9 cellular contexts compared by ENCODE assay signal in the genomic region with DNA sequence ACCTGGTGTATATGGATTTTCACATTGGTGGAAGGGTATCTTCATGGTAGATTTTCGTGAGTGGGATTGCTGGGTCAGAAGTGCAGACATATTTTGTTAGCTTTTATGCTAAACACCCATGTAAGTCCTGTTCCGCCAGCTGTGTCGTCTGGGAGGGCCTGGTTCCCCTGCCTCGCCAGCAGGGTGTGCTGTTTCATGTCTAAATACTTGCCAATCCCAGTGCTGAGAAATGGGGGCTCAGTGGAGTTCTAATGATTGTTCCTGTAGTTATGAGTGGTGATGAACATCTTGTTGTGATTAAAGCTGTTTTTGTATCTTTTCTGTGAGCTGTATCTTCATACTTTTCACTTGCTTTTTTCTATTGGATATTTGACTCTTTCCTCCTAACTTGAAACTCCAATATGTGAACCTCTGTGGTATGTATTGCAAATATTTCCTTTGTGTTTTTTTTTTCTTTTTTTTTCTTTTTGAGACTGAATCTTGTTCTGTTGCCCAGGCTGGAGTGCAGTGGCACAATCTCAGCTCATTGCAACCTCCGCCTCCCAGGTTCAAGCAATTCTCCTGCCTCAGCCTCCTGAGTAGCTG. TPM values are rescaled to one million over a fixed set of nuclear protein-coding genes. Genes with fewer than 3 reads are reported as not detected.
DNase-seq lines count a peak whose midpoint lies in the region; ATAC-seq, FAIRE-seq and TF ChIP-seq lines count a peak whose summit lies in the region.
"Had no signal": no experiment of that assay in that cellular context is flagged by ENCODE, and none has a peak within 500 bp of the region (broad histone marks: within the 10 kb centered on the region; RNA-seq: fewer than 3 reads in every experiment).

No MANE protein-coding gene starts in this region.

- H3K9ac ChIP-seq in KMS-11, result no peak overlapping the region

- no peak overlapping the region for H2AFZ ChIP-seq in KMS-11 (ENCODE audit: low read depth)

- H3K79me2 ChIP-seq in KMS-11 (ENCODE audit: insufficient read depth, low read depth), result peaks cover 8% of the 10 kb centered on the region; the same call in 1 of the 2 replicates

- peak; percentile 75 for DNase-seq in activated CD4-positive, alpha-beta T cell treated with anti-CD3 and anti-CD28 coated beads, Interleukin-2, amount 10 ng/mL, durations not matched to agents 24 days and 14 days
- DNase-seq in fibroblast of gingiva (ENCODE audit: low read depth) (peak; percentile 78), psoas muscle (no peak), NCI-H1436 treated with DMSO at 0.1 percent for 48 hours (lab: John Stamatoyannopoulos, UW) (no peak), NCI-H345 treated with DMSO at 0.1 percent for 48 hours (lab: John Stamatoyannopoulos, UW; ENCODE audit: unreplicated experiment) (no peak)

- no peak overlapping the region for H3K27ac Mint-ChIP-seq in activated CD4-positive, alpha-beta T cell treated with anti-CD3 and anti-CD28 coated beads, Interleukin-2, amount 10 ng/mL, durations not matched to agents 24 days and 14 days
- H3K27ac Mint-ChIP-seq: T-helper 1 cell treated with Interleukin-12 subunit alpha and Interleukin-12 subunit beta and Interleukin-4 antibody, amounts not matched to agents 30 μg/mL and 1 μg/mL, for 36 hours had no signal

- 0 out of 2 replicates have a peak, but pooled peaks cover 5% of the 10 kb centered on the region for H4K20me1 ChIP-seq in KMS-11 (ENCODE audit: insufficient read depth)

- no peaks in the 10 kb centered on the region for H3K9me3 ChIP-seq in psoas muscle

- no peaks in the 10 kb centered on the region for H3K9me3 Mint-ChIP-seq in activated CD4-positive, alpha-beta T cell treated with anti-CD3 and anti-CD28 coated beads, Interleukin-2, amount 10 ng/mL, durations not matched to agents 24 days and 14 days
- H3K9me3 Mint-ChIP-seq: T-helper 1 cell treated with Interleukin-12 subunit alpha and Interleukin-12 subunit beta and Interleukin-4 antibody, amounts not matched to agents 30 μg/mL and 1 μg/mL, for 36 hours had no signal

- H3K27me3 Mint-ChIP-seq in activated CD4-positive, alpha-beta T cell treated with anti-CD3 and anti-CD28 coated beads, Interleukin-2, amount 10 ng/mL, durations not matched to agents 24 days and 14 days, result no peaks in the 10 kb centered on the region

- FAIRE-seq in G401.6 (lab: Jason Lieb, UNC), result peak; percentile 76

- H3K4me3 ChIP-seq in KMS-11 (IDR thresholded peaks at IDR 0.05; ENCODE audit: insufficient read depth, low read depth, low read length) (no peak overlapping the region), psoas muscle (no peak overlapping the region)

- intact Hi-C loops in activated CD4-positive, alpha-beta T cell treated with anti-CD3 and anti-CD28 coated beads, Interleukin-2, amount 10 ng/mL, durations not matched to agents 24 days and 14 days (cut with micrococcal nuclease), result loop anchor here (2.0 kb wide), 1 partner anchor 29 kb away; no protein-coding TSS in a partner anchor
- intact Hi-C loops in psoas muscle (cut with DNase I), result no loop called here

- H3K36me3 Mint-ChIP-seq in activated CD4-positive, alpha-beta T cell treated with anti-CD3 and anti-CD28 coated beads, Interleukin-2, amount 10 ng/mL, durations not matched to agents 24 days and 14 days (ENCODE audit: low read depth), result peaks cover 28% of the 10 kb centered on the region

- ATAC-seq in psoas muscle (peak; percentile 40 to 74 (median 56)), GM19324 (IDR thresholded peaks at IDR 0.05; ENCODE audit: low FRiP score, unreplicated experiment) (no peak)

- H3K27me3 ChIP-seq in KMS-11 (ENCODE audit: insufficient read depth, low read depth) (no peaks in the 10 kb centered on the region), psoas muscle (ENCODE audit: insufficient read depth in 3 of 3, low read length in 2 of 3) (no peaks in the 10 kb centered on the region)

- 65 to 77% (median 71%) methylated on average over 5 of the region's 5 CpGs for WGBS in psoas muscle, 3 donors

- H3K4me2 ChIP-seq in KMS-11, result no peak overlapping the region

- H3K4me1 ChIP-seq in KMS-11 (ENCODE audit: low read depth, poor library complexity, severe bottlenecking) (no peaks in the 10 kb centered on the region), psoas muscle (peaks cover 13% of the 10 kb centered on the region)

- H3K36me3 ChIP-seq in KMS-11 (ENCODE audit: insufficient read depth), result no peaks in the 10 kb centered on the region
- H3K36me3 ChIP-seq in psoas muscle (ENCODE audit: insufficient read depth in 1 of 2, low read depth in 1 of 2), result peaks cover 0 to 16% of the 10 kb centered on the region in 2 donors

- H3K27ac ChIP-seq in KMS-11 (no peak overlapping the region), psoas muscle (no peak overlapping the region)

- peak; percentile 72 for TF ChIP-seq CTCF in KMS-11 (conservative IDR thresholded peaks at IDR 0.05; ENCODE audit: low read depth, low read length)
- peak; percentile 65 for TF ChIP-seq CTCF in psoas muscle (IDR thresholded peaks at IDR 0.05)

- no peak overlapping the region for H3K4me3 Mint-ChIP-seq in activated CD4-positive, alpha-beta T cell treated with anti-CD3 and anti-CD28 coated beads, Interleukin-2, amount 10 ng/mL, durations not matched to agents 24 days and 14 days
- H3K4me3 Mint-ChIP-seq: T-helper 1 cell treated with Interleukin-12 subunit alpha and Interleukin-12 subunit beta and Interleukin-4 antibody, amounts not matched to agents 30 μg/mL and 1 μg/mL, for 36 hours had no signal

- peaks cover 14% of the 10 kb centered on the region for H3K4me1 Mint-ChIP-seq in activated CD4-positive, alpha-beta T cell treated with anti-CD3 and anti-CD28 coated beads, Interleukin-2, amount 10 ng/mL, durations not matched to agents 24 days and 14 days

RNA-seq across cellular contexts. Expression of a gene that starts 32.7 kb away (rescaled TPM):
- 49.2 and 52.0 TPM in 2 replicates for total RNA-seq in activated CD4-positive, alpha-beta T cell treated with anti-CD3 and anti-CD28 coated beads, Interleukin-2, amount 10 ng/mL, durations not matched to agents 24 days and 14 days
- 10 to 100 TPM; 22.9 to 45.9 (median 37.8) TPM for total RNA-seq in psoas muscle
- polyA plus RNA-seq in psoas muscle, result 10 to 100 TPM in 2 of 3 donors, 1 to 10 TPM in 1; 9.3 to 29.5 (median 19.9) TPM

Comparison
In these comparisons a context has a peak if more than half of its experiments do, and no peak if none do; other contexts are left out.
1. DNase-seq: peak in activated CD4-positive, alpha-beta T cell treated with anti-CD3 and anti-CD28 coated beads, Interleukin-2, amount 10 ng/mL, durations not matched to agents 24 days and 14 days (single experiment) and fibroblast of gingiva (single experiment); none in psoas muscle (0 of 2), NCI-H1436 treated with DMSO at 0.1 percent for 48 hours (single experiment) and NCI-H345 treated with DMSO at 0.1 percent for 48 hours (single experiment).